ENCODE assay signal across 15 cellular contexts in genomic region chr11:77457340-77457739, GRCh38. TPM values are rescaled to one million over a fixed set of nuclear protein-coding genes. Genes with fewer than 3 reads are reported as not detected.
DNase-seq lines count a peak whose midpoint lies in the region; ATAC-seq and TF ChIP-seq lines count a peak whose summit lies in the region.
"Had no signal": no experiment of that assay in that cellular context is flagged by ENCODE, and none has a peak within 500 bp of the region (broad histone marks: within the 10 kb centered on the region; RNA-seq: fewer than 3 reads in every experiment).

No MANE protein-coding gene starts in this region.

- 61 to 67% (median 65%) methylated on average over 5 of the region's 5 CpGs for WGBS in stomach, 5 donors

- TF ChIP-seq CTCF in HFFc6 (IDR thresholded peaks at IDR 0.05), result no peak
- TF ChIP-seq CTCF in stomach (IDR thresholded peaks at IDR 0.05), result no peak

- no peak overlapping the region for H3K27ac Mint-ChIP-seq in HFFc6

- H3K9me3 ChIP-seq in stomach, result no peaks in the 10 kb centered on the region
- H3K9me3 ChIP-seq: lower lobe of right lung had no signal

- ATAC-seq in GM18502 (IDR thresholded peaks at IDR 0.05; ENCODE audit: poor library complexity, unreplicated experiment) (peak; percentile 30), GM21576 (IDR thresholded peaks at IDR 0.05; ENCODE audit: unreplicated experiment) (peak; percentile 23), HG03135 (IDR thresholded peaks at IDR 0.05; ENCODE audit: unreplicated experiment) (peak; percentile 37)
- ATAC-seq: activated T-cell treated with anti-CD3 and anti-CD28 coated beads, Interleukin-2, amount 50 U/mL, for 4 hours; HCT116; lower lobe of right lung; PC-3 had no signal

- intact Hi-C loops in stomach (cut with DNase I; ENCODE audit: low total_unique reads), result no loop called here

- peaks cover 0 to 33% (median 11%) of the 10 kb centered on the region in 4 donors for H3K4me1 ChIP-seq in stomach
- H3K4me1 ChIP-seq: lower lobe of right lung had no signal

- no peak for TF ChIP-seq EP300 in stomach (IDR thresholded peaks at IDR 0.05)

- no peaks in the 10 kb centered on the region for H3K36me3 Mint-ChIP-seq in HFFc6 (ENCODE audit: low read depth)

- no peaks in the 10 kb centered on the region for H3K9me3 Mint-ChIP-seq in HFFc6
- H3K9me3 Mint-ChIP-seq: activated T-cell treated with anti-CD3 and anti-CD28 coated beads, Interleukin-2, amount 50 U/mL, for 4 hours had no signal

- DNase-seq in ecto neural progenitor cell (ENCODE audit: low spot score) (peak; percentile 46), NCI-H526 treated with DMSO at 0.1 percent for 48 hours (lab: John Stamatoyannopoulos, UW) (no peak), HFFc6 (no peak), stomach (no peak)
- no peak for DNase-seq in central memory CD4-positive, alpha-beta T cell
- DNase-seq: activated T-cell treated with anti-CD3 and anti-CD28 coated beads, Interleukin-2, amount 50 U/mL, for 4 hours; GF-D8; lower lobe of right lung; NCI-H1048; PC-3 had no signal

- H3K27ac ChIP-seq in stomach, result peak overlapping the region in 1 of 5 donors; percentile 17
- H3K27ac ChIP-seq: cardiac muscle cell, lower lobe of right lung had no signal

- no peak for TF ChIP-seq POLR2A in stomach (IDR thresholded peaks at IDR 0.05)

- no peaks in the 10 kb centered on the region for H3K36me3 ChIP-seq in stomach
- H3K36me3 ChIP-seq: cardiac muscle cell, lower lobe of right lung had no signal

- H3K27me3 ChIP-seq in stomach, result no peaks in the 10 kb centered on the region
- H3K27me3 ChIP-seq: cardiac muscle cell had no signal

- peaks cover 21% of the 10 kb centered on the region for H3K27me3 Mint-ChIP-seq in HFFc6 (ENCODE audit: insufficient read depth)

- H3K4me3 Mint-ChIP-seq in HFFc6, result no peak overlapping the region
- H3K4me3 Mint-ChIP-seq: activated T-cell treated with anti-CD3 and anti-CD28 coated beads, Interleukin-2, amount 50 U/mL, for 4 hours had no signal

- no peak overlapping the region for H3K4me3 ChIP-seq in stomach
- H3K4me3 ChIP-seq: cardiac muscle cell, lower lobe of right lung had no signal

- H3K4me1 Mint-ChIP-seq in HFFc6 (ENCODE audit: low read depth), result peaks cover 9% of the 10 kb centered on the region

RNA-seq across cellular contexts. Expression of gene PAK1, which starts 16.6 kb away (rescaled TPM):
- 10 to 100 TPM; 41.7 to 52.2 (median 48.8) TPM for total RNA-seq in HFFc6 (2021; fragmentation: NEBNext Ultra II Directional; extraction: Animal tissue kit (Norgen Biotek cat#: 25700))
- 10 to 100 TPM; 31.2 to 89.5 (median 70.4) TPM for total RNA-seq in stomach
- polyA plus RNA-seq in stomach, result 10 to 100 TPM; 16.7 to 44.0 (median 18.8) TPM
